In the genomic region with DNA sequence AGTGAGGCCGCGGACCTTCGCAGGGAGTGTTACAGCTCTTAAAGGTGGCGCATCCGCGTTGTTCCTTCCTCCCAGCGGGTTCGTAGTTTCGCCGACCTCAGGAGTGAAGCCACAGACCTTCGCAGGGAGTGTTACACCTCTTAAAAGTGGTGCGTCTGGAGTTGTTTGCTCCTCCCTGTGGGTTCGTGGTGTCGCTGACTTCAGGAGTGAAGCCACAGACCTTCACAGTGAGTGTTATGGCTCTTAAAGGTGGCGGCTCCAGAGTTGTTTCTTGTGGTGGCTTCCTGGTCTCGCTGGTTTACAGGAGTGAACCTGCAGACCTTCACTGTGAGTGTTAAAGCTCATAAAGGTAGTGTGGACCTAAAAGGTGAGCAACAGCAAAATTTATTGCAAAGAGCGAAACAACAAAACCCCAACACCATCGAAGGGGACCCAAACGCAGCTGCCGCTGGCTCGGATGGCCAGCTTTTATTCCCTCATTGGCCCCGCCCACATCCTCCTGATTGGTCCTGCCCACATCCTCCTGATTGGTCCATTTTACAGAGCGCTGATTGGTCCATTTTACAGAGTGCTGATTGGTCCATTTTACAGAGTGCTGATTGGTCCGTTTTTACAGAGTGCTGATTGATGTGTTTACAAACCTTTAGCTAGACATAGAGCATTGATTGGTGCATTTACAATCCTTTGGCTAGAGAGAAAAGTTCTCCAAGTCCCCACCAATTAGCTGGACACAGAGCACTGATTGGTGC, we compare ENCODE assay signal across 1 cellular context.
TF ChIP-seq lines count a peak whose summit lies in the region.

No MANE protein-coding gene starts in this region.

TF ChIP-seq in HepG2, 621 proteins besides CTCF, POLR2A, EP300 and RAD21 (continued from another document):
- TF ChIP-seq ZMYM4 (CRISPR knock-in tag; IDR thresholded peaks at IDR 0.05) (peak; percentile 80), NCOA2 (CRISPR knock-in tag; IDR thresholded peaks at IDR 0.05) (no peak), ZBTB3 (CRISPR knock-in tag; IDR thresholded peaks at IDR 0.05; ENCODE audit: borderline replicate concordance, low read depth) (no peak), NFYB (CRISPR knock-in tag; IDR thresholded peaks at IDR 0.05) (peak; percentile 88), ISX (CRISPR knock-in tag; conservative IDR thresholded peaks at IDR 0.05) (no peak), MYC (CRISPR knock-in tag; IDR thresholded peaks at IDR 0.05; ENCODE audit: borderline replicate concordance) (no peak), MAFF (IDR thresholded peaks at IDR 0.05; ENCODE audit: low read depth, low read length) (peak; percentile 65), KLF16 (CRISPR knock-in tag; IDR thresholded peaks at IDR 0.05) (no peak), BHLHE40 (IDR thresholded peaks at IDR 0.05; ENCODE audit: low read length) (no peak), ZNF598 (CRISPR knock-in tag; IDR thresholded peaks at IDR 0.05; ENCODE audit: borderline replicate concordance) (0 out of 2 replicates have a peak, but pooled peaks have one; percentile 2), ZNF235 (CRISPR knock-in tag; IDR thresholded peaks at IDR 0.05; ENCODE audit: borderline replicate concordance) (no peak), ZC3H4 (CRISPR knock-in tag; IDR thresholded peaks at IDR 0.05; ENCODE audit: borderline replicate concordance) (no peak), POGZ (CRISPR knock-in tag; IDR thresholded peaks at IDR 0.05) (peak; percentile 68), NFYC (CRISPR knock-in tag; IDR thresholded peaks at IDR 0.05) (peak; percentile 85), ZBTB38 (CRISPR knock-in tag; IDR thresholded peaks at IDR 0.05) (peak; percentile 99), SP1 (IDR thresholded peaks at IDR 0.05) (no peak), SP1 (CRISPR knock-in tag; IDR thresholded peaks at IDR 0.05) (0 out of 2 replicates have a peak, but pooled peaks have one; percentile 30), ZNF891 (CRISPR knock-in tag; IDR thresholded peaks at IDR 0.05) (no peak), ZIK1 (CRISPR knock-in tag; IDR thresholded peaks at IDR 0.05; ENCODE audit: borderline replicate concordance, low read depth) (no peak), PRPF4 (IDR thresholded peaks at IDR 0.05; ENCODE audit: low read depth, low read length, poor library complexity, severe bottlenecking) (peak; percentile 13), ATF1 (CRISPR knock-in tag; IDR thresholded peaks at IDR 0.05) (0 out of 2 replicates have a peak, but pooled peaks have one; percentile 21), SAP130 (CRISPR knock-in tag; IDR thresholded peaks at IDR 0.05; ENCODE audit: low read depth) (0 out of 2 replicates have a peak, but pooled peaks have one; percentile 23)
- TF ChIP-seq, protein P1, sequence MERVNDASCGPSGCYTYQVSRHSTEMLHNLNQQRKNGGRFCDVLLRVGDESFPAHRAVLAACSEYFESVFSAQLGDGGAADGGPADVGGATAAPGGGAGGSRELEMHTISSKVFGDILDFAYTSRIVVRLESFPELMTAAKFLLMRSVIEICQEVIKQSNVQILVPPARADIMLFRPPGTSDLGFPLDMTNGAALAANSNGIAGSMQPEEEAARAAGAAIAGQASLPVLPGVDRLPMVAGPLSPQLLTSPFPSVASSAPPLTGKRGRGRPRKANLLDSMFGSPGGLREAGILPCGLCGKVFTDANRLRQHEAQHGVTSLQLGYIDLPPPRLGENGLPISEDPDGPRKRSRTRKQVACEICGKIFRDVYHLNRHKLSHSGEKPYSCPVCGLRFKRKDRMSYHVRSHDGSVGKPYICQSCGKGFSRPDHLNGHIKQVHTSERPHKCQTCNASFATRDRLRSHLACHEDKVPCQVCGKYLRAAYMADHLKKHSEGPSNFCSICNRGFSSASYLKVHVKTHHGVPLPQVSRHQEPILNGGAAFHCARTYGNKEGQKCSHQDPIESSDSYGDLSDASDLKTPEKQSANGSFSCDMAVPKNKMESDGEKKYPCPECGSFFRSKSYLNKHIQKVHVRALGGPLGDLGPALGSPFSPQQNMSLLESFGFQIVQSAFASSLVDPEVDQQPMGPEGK (CRISPR knock-in tag; IDR thresholded peaks at IDR 0.05), result no peak
- TF ChIP-seq, protein P2, sequence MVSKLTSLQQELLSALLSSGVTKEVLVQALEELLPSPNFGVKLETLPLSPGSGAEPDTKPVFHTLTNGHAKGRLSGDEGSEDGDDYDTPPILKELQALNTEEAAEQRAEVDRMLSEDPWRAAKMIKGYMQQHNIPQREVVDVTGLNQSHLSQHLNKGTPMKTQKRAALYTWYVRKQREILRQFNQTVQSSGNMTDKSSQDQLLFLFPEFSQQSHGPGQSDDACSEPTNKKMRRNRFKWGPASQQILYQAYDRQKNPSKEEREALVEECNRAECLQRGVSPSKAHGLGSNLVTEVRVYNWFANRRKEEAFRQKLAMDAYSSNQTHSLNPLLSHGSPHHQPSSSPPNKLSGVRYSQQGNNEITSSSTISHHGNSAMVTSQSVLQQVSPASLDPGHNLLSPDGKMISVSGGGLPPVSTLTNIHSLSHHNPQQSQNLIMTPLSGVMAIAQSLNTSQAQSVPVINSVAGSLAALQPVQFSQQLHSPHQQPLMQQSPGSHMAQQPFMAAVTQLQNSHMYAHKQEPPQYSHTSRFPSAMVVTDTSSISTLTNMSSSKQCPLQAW (CRISPR knock-in tag; IDR thresholded peaks at IDR 0.05), result 0 out of 2 replicates have a peak, but pooled peaks have one; percentile 11
- TF ChIP-seq, protein P3, sequence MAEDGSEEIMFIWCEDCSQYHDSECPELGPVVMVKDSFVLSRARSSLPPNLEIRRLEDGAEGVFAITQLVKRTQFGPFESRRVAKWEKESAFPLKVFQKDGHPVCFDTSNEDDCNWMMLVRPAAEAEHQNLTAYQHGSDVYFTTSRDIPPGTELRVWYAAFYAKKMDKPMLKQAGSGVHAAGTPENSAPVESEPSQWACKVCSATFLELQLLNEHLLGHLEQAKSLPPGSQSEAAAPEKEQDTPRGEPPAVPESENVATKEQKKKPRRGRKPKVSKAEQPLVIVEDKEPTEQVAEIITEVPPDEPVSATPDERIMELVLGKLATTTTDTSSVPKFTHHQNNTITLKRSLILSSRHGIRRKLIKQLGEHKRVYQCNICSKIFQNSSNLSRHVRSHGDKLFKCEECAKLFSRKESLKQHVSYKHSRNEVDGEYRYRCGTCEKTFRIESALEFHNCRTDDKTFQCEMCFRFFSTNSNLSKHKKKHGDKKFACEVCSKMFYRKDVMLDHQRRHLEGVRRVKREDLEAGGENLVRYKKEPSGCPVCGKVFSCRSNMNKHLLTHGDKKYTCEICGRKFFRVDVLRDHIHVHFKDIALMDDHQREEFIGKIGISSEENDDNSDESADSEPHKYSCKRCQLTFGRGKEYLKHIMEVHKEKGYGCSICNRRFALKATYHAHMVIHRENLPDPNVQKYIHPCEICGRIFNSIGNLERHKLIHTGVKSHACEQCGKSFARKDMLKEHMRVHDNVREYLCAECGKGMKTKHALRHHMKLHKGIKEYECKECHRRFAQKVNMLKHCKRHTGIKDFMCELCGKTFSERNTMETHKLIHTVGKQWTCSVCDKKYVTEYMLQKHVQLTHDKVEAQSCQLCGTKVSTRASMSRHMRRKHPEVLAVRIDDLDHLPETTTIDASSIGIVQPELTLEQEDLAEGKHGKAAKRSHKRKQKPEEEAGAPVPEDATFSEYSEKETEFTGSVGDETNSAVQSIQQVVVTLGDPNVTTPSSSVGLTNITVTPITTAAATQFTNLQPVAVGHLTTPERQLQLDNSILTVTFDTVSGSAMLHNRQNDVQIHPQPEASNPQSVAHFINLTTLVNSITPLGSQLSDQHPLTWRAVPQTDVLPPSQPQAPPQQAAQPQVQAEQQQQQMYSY (CRISPR knock-in tag; IDR thresholded peaks at IDR 0.05), result no peak
- TF ChIP-seq, protein P4, sequence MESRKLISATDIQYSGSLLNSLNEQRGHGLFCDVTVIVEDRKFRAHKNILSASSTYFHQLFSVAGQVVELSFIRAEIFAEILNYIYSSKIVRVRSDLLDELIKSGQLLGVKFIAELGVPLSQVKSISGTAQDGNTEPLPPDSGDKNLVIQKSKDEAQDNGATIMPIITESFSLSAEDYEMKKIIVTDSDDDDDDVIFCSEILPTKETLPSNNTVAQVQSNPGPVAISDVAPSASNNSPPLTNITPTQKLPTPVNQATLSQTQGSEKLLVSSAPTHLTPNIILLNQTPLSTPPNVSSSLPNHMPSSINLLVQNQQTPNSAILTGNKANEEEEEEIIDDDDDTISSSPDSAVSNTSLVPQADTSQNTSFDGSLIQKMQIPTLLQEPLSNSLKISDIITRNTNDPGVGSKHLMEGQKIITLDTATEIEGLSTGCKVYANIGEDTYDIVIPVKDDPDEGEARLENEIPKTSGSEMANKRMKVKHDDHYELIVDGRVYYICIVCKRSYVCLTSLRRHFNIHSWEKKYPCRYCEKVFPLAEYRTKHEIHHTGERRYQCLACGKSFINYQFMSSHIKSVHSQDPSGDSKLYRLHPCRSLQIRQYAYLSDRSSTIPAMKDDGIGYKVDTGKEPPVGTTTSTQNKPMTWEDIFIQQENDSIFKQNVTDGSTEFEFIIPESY (CRISPR knock-in tag; IDR thresholded peaks at IDR 0.05), result peak; percentile 7; the same call in 1 of the 2 replicates
- TF ChIP-seq, protein P5, sequence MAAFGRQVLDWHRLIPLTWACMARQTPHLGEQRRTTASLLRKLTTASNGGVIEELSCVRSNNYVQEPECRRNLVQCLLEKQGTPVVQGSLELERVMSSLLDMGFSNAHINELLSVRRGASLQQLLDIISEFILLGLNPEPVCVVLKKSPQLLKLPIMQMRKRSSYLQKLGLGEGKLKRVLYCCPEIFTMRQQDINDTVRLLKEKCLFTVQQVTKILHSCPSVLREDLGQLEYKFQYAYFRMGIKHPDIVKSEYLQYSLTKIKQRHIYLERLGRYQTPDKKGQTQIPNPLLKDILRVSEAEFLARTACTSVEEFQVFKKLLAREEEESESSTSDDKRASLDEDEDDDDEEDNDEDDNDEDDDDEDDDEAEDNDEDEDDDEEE (CRISPR knock-in tag; IDR thresholded peaks at IDR 0.05), result 0 out of 2 replicates have a peak, but pooled peaks have one; percentile 11
